ENCODE assay signal across 14 cellular contexts in genomic region chr21:16634522-16634914, GRCh38.
DNase-seq lines count a peak whose midpoint lies in the region; ATAC-seq, FAIRE-seq and TF ChIP-seq lines count a peak whose summit lies in the region.
"Had no signal": no experiment of that assay in that cellular context is flagged by ENCODE, and none has a peak within 500 bp of the region (broad histone marks: within the 10 kb centered on the region; RNA-seq: fewer than 3 reads in every experiment).

No MANE protein-coding gene starts in this region.

- H3K4me1 ChIP-seq in HEK293 (ENCODE audit: control insufficient read depth, insufficient read depth, low read length), result peaks cover 18% of the 10 kb centered on the region
- H3K4me1 ChIP-seq in H1 (replicated peaks in 1 of 4; ENCODE audit: control insufficient read depth in 3 of 4, insufficient read depth in 4 of 4, low read length in 3 of 4), result peaks cover 2 to 6% (median 3%) of the 10 kb centered on the region in 4 experiments; a peak in 5 of 7 replicates
- no peaks in the 10 kb centered on the region for H3K4me1 ChIP-seq in mucosa of descending colon (ENCODE audit: low read depth)

- no peaks in the 10 kb centered on the region; the same call in 1 of the 2 replicates for H3K23me2 ChIP-seq in H1 (ENCODE audit: low read depth, low read length)

- no peak for ATAC-seq in GM18909 (IDR thresholded peaks at IDR 0.05; ENCODE audit: poor library complexity, unreplicated experiment)
- no peak for ATAC-seq in mucosa of descending colon
- ATAC-seq: stimulated activated naive CD8-positive, alpha-beta T cell treated with anti-CD3 and anti-CD28 coated beads, Interleukin-15, amount 100 ng/mL, for 72 hours had no signal

- H3K9me3 ChIP-seq in HEK293 (ENCODE audit: control insufficient read depth, insufficient read depth, low read depth, low read length) (no peaks in the 10 kb centered on the region), H1 (ENCODE audit: insufficient read depth in 2 of 2, low read depth in 1 of 2, low read length in 1 of 2) (no peaks in the 10 kb centered on the region), mucosa of descending colon (no peaks in the 10 kb centered on the region)

- H2BK120ac ChIP-seq in H1 (replicated peaks; ENCODE audit: low read depth, low read length), result no peak overlapping the region

- no peaks in the 10 kb centered on the region for H3K27me3 ChIP-seq in H1 (replicated peaks in 1 of 4; ENCODE audit: control insufficient read depth in 3 of 4, extremely low read depth in 1 of 4, insufficient read depth in 3 of 4, low read length in 3 of 4)

- TF ChIP-seq EP300 in H1 (IDR thresholded peaks at IDR 0.05; ENCODE audit: borderline replicate concordance in 1 of 2, low read depth in 2 of 2, low read length in 2 of 2), result no peak

- no peak overlapping the region for H4K5ac ChIP-seq in H1 (ENCODE audit: insufficient read length, low read depth, low read length)

- H3K36me3 ChIP-seq in HEK293 (ENCODE audit: control insufficient read depth in 2 of 2, insufficient read depth in 1 of 2, low read length in 2 of 2), result no peaks in the 10 kb centered on the region
- no peaks in the 10 kb centered on the region for H3K36me3 ChIP-seq in H1 (ENCODE audit: control insufficient read depth in 2 of 4, insufficient read depth in 4 of 4, low read length in 3 of 4)
- H3K36me3 ChIP-seq in mucosa of descending colon (ENCODE audit: low read depth), result no peaks in the 10 kb centered on the region

- H3K4me3 ChIP-seq in HEK293 (ENCODE audit: low read depth, low read length) (no peak overlapping the region), H1 (ENCODE audit: extremely low read depth in 1 of 4, insufficient read depth in 2 of 4, low read depth in 3 of 4, low read length in 4 of 4) (peak overlapping the region in 1 of 4 experiments; percentile 2; a peak in 1 of 8 replicates), mucosa of descending colon (no peak overlapping the region)
- H3K4me3 ChIP-seq: GM23248 had no signal

- no peak overlapping the region for H3K9ac ChIP-seq in H1 (replicated peaks in 1 of 4; ENCODE audit: extremely low read depth in 1 of 4, low read depth in 3 of 4, low read length in 3 of 4)
- H3K9ac ChIP-seq: GM23248 had no signal

- H3K18ac ChIP-seq in H1 (ENCODE audit: extremely low read depth, low read length), result no peak overlapping the region

- H3K79me1 ChIP-seq in H1 (ENCODE audit: low read depth, low read length), result no peaks in the 10 kb centered on the region

- H3K27ac ChIP-seq in HEK293 (ENCODE audit: extremely low read depth, low read depth, low read length) (no peak overlapping the region), H1 (ENCODE audit: low read depth, low read length) (no peak overlapping the region)
- H3K27ac ChIP-seq: GM23248 had no signal

- no peak overlapping the region for H3K23ac ChIP-seq in H1 (ENCODE audit: insufficient read length)

- no peak overlapping the region for H3K4ac ChIP-seq in H1 (replicated peaks; ENCODE audit: insufficient read length, low read depth, low read length)

- no peak overlapping the region for H4K8ac ChIP-seq in H1 (ENCODE audit: extremely low read depth, insufficient read depth, low read length)

- peak; percentile 79 for DNase-seq in NCI-H2107 (lab: John Stamatoyannopoulos, UW)
- peak in 1 of 2 experiments; percentile 15 for DNase-seq in H1 (ENCODE audit: low read depth in 1 of 2, low spot score in 2 of 2)
- peak; percentile 15 for DNase-seq in myocyte (ENCODE audit: low read depth)
- DNase-seq in activated CD4-positive, CD25-positive, alpha-beta regulatory T cell (lab: John Stamatoyannopoulos, UW), result no peak
- DNase-seq in mucosa of descending colon, result no peak
- DNase-seq in SW 1271 (lab: John Stamatoyannopoulos, UW), result no peak
- DNase-seq: GM23248; IMR-90; mesenchymal stem cell; NCI-H146; stimulated activated naive CD8-positive, alpha-beta T cell treated with anti-CD3 and anti-CD28 coated beads, Interleukin-15, amount 100 ng/mL, for 72 hours had no signal

- no peak overlapping the region for H2BK15ac ChIP-seq in H1 (ENCODE audit: low read length)

- TF ChIP-seq CTCF in HEK293 (tag by site-specific recombination; IDR thresholded peaks at IDR 0.05) (no peak), H1 (IDR thresholded peaks at IDR 0.05; ENCODE audit: control extremely low read depth in 1 of 3, insufficient read depth in 1 of 3, low read depth in 1 of 3, low read length in 3 of 3) (no peak), mucosa of descending colon (IDR thresholded peaks at IDR 0.05) (no peak)

- 22% methylated on average over 4 of the region's 4 CpGs; no CpG with 5 or more reads in 1 of the 2 experiments for WGBS in H1 (ENCODE audit: extremely low coverage in 1 of 2, insufficient coverage in 1 of 2, insufficient read length in 1 of 2, insufficient replicate concordance in 2 of 2, low coverage in 1 of 2, low lambda C conversion rate in 2 of 2, missing lambda C conversion rate in 1 of 2), 2 experiments

- peak overlapping the region; percentile 54; the same call in 1 of the 2 replicates for H2AFZ ChIP-seq in H1 (ENCODE audit: low read length)
- H2AFZ ChIP-seq: GM23248 had no signal

- no peak overlapping the region for H2BK5ac ChIP-seq in H1 (ENCODE audit: low read depth, low read length)

- H3K4me2 ChIP-seq in H1 (ENCODE audit: insufficient read depth in 1 of 2, low read depth in 2 of 2, low read length in 2 of 2), result 0 out of 4 replicates have a peak overlapping the region, but pooled peaks of 1 of the 2 experiments have one; percentile 22

- no peaks in the 10 kb centered on the region for H4K20me1 ChIP-seq in H1 (replicated peaks in 1 of 2; ENCODE audit: control insufficient read depth in 1 of 2, insufficient read depth in 2 of 2, low read length in 2 of 2)

- no peak overlapping the region for H3K56ac ChIP-seq in H1 (replicated peaks; ENCODE audit: insufficient read length, low read depth, low read length)

- CTCF ChIA-PET in HEK293 (lab: Yijun Ruan, JAX) (interaction anchor here (0.7 to 1.3 kb wide), 2 partner anchors 29 to 843 kb away, joined by 3 read pairs; no protein-coding TSS in a partner anchor), H1 (lab: Charles Lee; ENCODE audit: partially characterized antibody) (interaction anchor here (2.5 kb wide), 1 partner anchor 26 kb away, joined by 8 read pairs; no protein-coding TSS in a partner anchor)

- H2BK20ac ChIP-seq in H1 (ENCODE audit: low read length), result no peak overlapping the region

- H3K79me2 ChIP-seq in H1 (ENCODE audit: control insufficient read depth in 1 of 2, insufficient read depth in 2 of 2, low read length in 2 of 2), result no peaks in the 10 kb centered on the region

- no peak overlapping the region for H4K91ac ChIP-seq in H1 (replicated peaks; ENCODE audit: insufficient read length, low read length)

- POLR2A ChIA-PET in HEK293 (lab: Yijun Ruan, JAX), result no interaction called here
- POLR2A ChIA-PET in H1 (lab: Charles Lee; ENCODE audit: partially characterized antibody), result no interaction called here

- TF ChIP-seq POLR2A in H1 (IDR thresholded peaks at IDR 0.05; ENCODE audit: control extremely low read depth in 1 of 2, low read depth in 2 of 2, low read length in 2 of 2), result no peak

- H2AK5ac ChIP-seq in H1 (ENCODE audit: low read depth, low read length), result no peak overlapping the region

- peak; percentile 79 for FAIRE-seq in H1 (lab: Jason Lieb, UNC)
- FAIRE-seq: D721Med had no signal

- intact Hi-C loops in mucosa of descending colon (cut with DNase I, micrococcal nuclease), result no loop called here

- H3K14ac ChIP-seq in H1 (ENCODE audit: insufficient read length), result no peak overlapping the region

- H2BK12ac ChIP-seq in H1 (ENCODE audit: low read depth, low read length), result no peak overlapping the region

- no peak for TF ChIP-seq RAD21 in H1 (IDR thresholded peaks at IDR 0.05 in 1 of 2, conservative IDR thresholded peaks at IDR 0.05 in 1 of 2; ENCODE audit: low read depth in 2 of 2, low read length in 2 of 2)

TF ChIP-seq in HEK293, 187 proteins besides CTCF, POLR2A, EP300 and RAD21 (continues in another document):
- TF ChIP-seq ZNF830 (tag by site-specific recombination; IDR thresholded peaks at IDR 0.05; ENCODE audit: low read depth), result no peak
- TF ChIP-seq ZSCAN5A (tag by site-specific recombination; IDR thresholded peaks at IDR 0.05), result no peak
- no peak for TF ChIP-seq ZNF664 (tag by site-specific recombination; IDR thresholded peaks at IDR 0.05)
- 0 out of 2 replicates have a peak, but pooled peaks have one; percentile 24 for TF ChIP-seq WT1 (tag by site-specific recombination; IDR thresholded peaks at IDR 0.05)
- no peak for TF ChIP-seq ZSCAN16 (tag by site-specific recombination; IDR thresholded peaks at IDR 0.05)

TF ChIP-seq in H1, 55 proteins besides CTCF, POLR2A, EP300 and RAD21:
- TF ChIP-seq ASH2L (IDR thresholded peaks at IDR 0.05; ENCODE audit: low read length) (peak; percentile 30), SAP30 (IDR thresholded peaks at IDR 0.05; ENCODE audit: insufficient read depth, insufficient replicate concordance, low read length) (no peak), NANOG (IDR thresholded peaks at IDR 0.05; ENCODE audit: insufficient read depth, low read depth, low read length, poor library complexity, severe bottlenecking) (peak; percentile 75), YY1 (IDR thresholded peaks at IDR 0.05; ENCODE audit: low read depth, low read length) (peak; percentile 72)

Comparison
In these comparisons a context has a peak if more than half of its experiments do, and no peak if none do; other contexts are left out.
1. DNase-seq: peak in NCI-H2107 (single experiment) and myocyte (single experiment); none in activated CD4-positive, CD25-positive, alpha-beta regulatory T cell (0 of 4), mucosa of descending colon (0 of 3) and SW 1271 (0 of 2).
2. Of the 6 proteins assayed by ChIP-seq in both HEK293 and H1: peak only in HEK293: none; only in H1: YY1; in both: none; in neither: 5.